ENCODE assay signal across 8 cellular contexts in genomic region chr7:132430863-132431822, GRCh38.
A peak's percentile ranks its signal among the peaks of the same experiment; 100 is the strongest.
DNase-seq lines count a peak whose midpoint lies in the region; ATAC-seq and TF ChIP-seq lines count a peak whose summit lies in the region.

No MANE protein-coding gene starts in this region.

- WGBS in body of pancreas, 2 donors = 62 to 71% methylated on average over 13 of the region's 13 CpGs
- no CpG with 5 or more reads among the region's 13 CpGs for WGBS in trophoblast cell (ENCODE audit: extremely low coverage, insufficient coverage, insufficient read length)
- 69% methylated on average over 13 of the region's 13 CpGs for WGBS in esophagus muscularis mucosa

- no peaks in the 10 kb centered on the region for H3K36me3 ChIP-seq in body of pancreas (replicated peaks in 1 of 2; ENCODE audit: insufficient read depth in 1 of 2, low read depth in 2 of 2)
- no peaks in the 10 kb centered on the region for H3K36me3 ChIP-seq in trophoblast cell (ENCODE audit: control insufficient read depth in 1 of 2, insufficient read depth in 2 of 2, low read length in 2 of 2)
- H3K36me3 ChIP-seq in esophagus muscularis mucosa = no peaks in the 10 kb centered on the region

- H3K4me1 ChIP-seq in body of pancreas (no peaks in the 10 kb centered on the region), trophoblast cell (ENCODE audit: control insufficient read depth in 1 of 2, insufficient read depth in 2 of 2, low read length in 2 of 2) (no peaks in the 10 kb centered on the region), esophagus muscularis mucosa (peaks cover 5 to 19% (median 9%) of the 10 kb centered on the region in 4 donors)

- H3K9ac ChIP-seq in trophoblast cell (ENCODE audit: low read length) = no peak overlapping the region

- no peaks in the 10 kb centered on the region for H3K79me2 ChIP-seq in trophoblast cell (ENCODE audit: control insufficient read depth, insufficient read depth, low read length, poor library complexity)

- intact Hi-C loops in body of pancreas (cut with DNase I) = no loop called here
- intact Hi-C loops in esophagus muscularis mucosa (cut with DNase I) = no loop called here

- H2BK12ac ChIP-seq in trophoblast cell (ENCODE audit: low read length) = no peak overlapping the region

- no peak overlapping the region for H2BK5ac ChIP-seq in trophoblast cell (ENCODE audit: low read depth, low read length, poor library complexity)

- no peak overlapping the region for H2BK120ac ChIP-seq in trophoblast cell (ENCODE audit: insufficient read depth, low read length, poor library complexity)

- no peak overlapping the region for H4K12ac ChIP-seq in trophoblast cell (ENCODE audit: low read depth, low read length)

- H3K27ac ChIP-seq in RWPE1 (no peak overlapping the region), body of pancreas (no peak overlapping the region), trophoblast cell (ENCODE audit: low read depth, low read length) (no peak overlapping the region), esophagus muscularis mucosa (replicated peaks in 1 of 4) (no peak overlapping the region), coronary artery (peak overlapping the region in 1 of 2 donors; percentile 60)

- no peaks in the 10 kb centered on the region for H3K9me3 ChIP-seq in body of pancreas
- no peaks in the 10 kb centered on the region for H3K9me3 ChIP-seq in trophoblast cell (ENCODE audit: insufficient read depth, low read depth, low read length)
- no peaks in the 10 kb centered on the region for H3K9me3 ChIP-seq in esophagus muscularis mucosa

- no peak overlapping the region for H3K23ac ChIP-seq in trophoblast cell (ENCODE audit: low read length)

- no peak overlapping the region for H3K18ac ChIP-seq in trophoblast cell (ENCODE audit: low read length)

- DNase-seq in CMK (ENCODE audit: low read depth) (peak; percentile 86), RWPE1 (ENCODE audit: low spot score) (peak; percentile 78), body of pancreas (peak in 1 of 4 donors; percentile 43), trophoblast cell (peak; percentile 34 to 50), GM10248 (ENCODE audit: extremely low spot score) (no peak), esophagus muscularis mucosa (ENCODE audit: extremely low spot score) (no peak), coronary artery (ENCODE audit: low spot score) (no peak)

- no peak overlapping the region for H3K4ac ChIP-seq in trophoblast cell (ENCODE audit: low read depth, low read length)

- POLR2A ChIA-PET in RWPE1 (lab: Yijun Ruan, JAX; ENCODE audit: low non-redundant PET) = no interaction called here
- POLR2A ChIA-PET in GM10248 (lab: Yijun Ruan, JAX) = no interaction called here

- no peak for TF ChIP-seq EP300 in esophagus muscularis mucosa (IDR thresholded peaks at IDR 0.05)

- H3K4me2 ChIP-seq in trophoblast cell (ENCODE audit: low read length) = no peak overlapping the region

- H3K27me3 ChIP-seq in body of pancreas (no peaks in the 10 kb centered on the region), trophoblast cell (ENCODE audit: insufficient read depth, low read length) (no peaks in the 10 kb centered on the region), esophagus muscularis mucosa (no peaks in the 10 kb centered on the region)

- peak; percentile 21 for ATAC-seq in body of pancreas
- ATAC-seq in HG02852 (IDR thresholded peaks at IDR 0.05; ENCODE audit: unreplicated experiment) = no peak

- no peak for TF ChIP-seq POLR2A in body of pancreas (IDR thresholded peaks at IDR 0.05)
- TF ChIP-seq POLR2A in esophagus muscularis mucosa (IDR thresholded peaks at IDR 0.05; ENCODE audit: low read depth) = no peak

- H4K91ac ChIP-seq in trophoblast cell (ENCODE audit: low read depth, low read length) = no peak overlapping the region

- H3K14ac ChIP-seq in trophoblast cell (ENCODE audit: low read length) = no peak overlapping the region

- no peak overlapping the region for H2AFZ ChIP-seq in trophoblast cell (ENCODE audit: insufficient read depth, low read length, poor library complexity)

- TF ChIP-seq CTCF in RWPE1 (conservative IDR thresholded peaks at IDR 0.05; ENCODE audit: low read depth) = no peak
- TF ChIP-seq CTCF in body of pancreas (IDR thresholded peaks at IDR 0.05) = no peak
- TF ChIP-seq CTCF in GM10248 (IDR thresholded peaks at IDR 0.05; ENCODE audit: control extremely low read depth, extremely low read depth, low read depth, missing control alignments) = no peak
- no peak for TF ChIP-seq CTCF in esophagus muscularis mucosa (IDR thresholded peaks at IDR 0.05)
- TF ChIP-seq CTCF in coronary artery (IDR thresholded peaks at IDR 0.05) = no peak

- H4K8ac ChIP-seq in trophoblast cell (ENCODE audit: low read depth, low read length) = no peak overlapping the region

- CTCF ChIA-PET in RWPE1 (lab: Yijun Ruan, JAX) (interaction anchor here (0.8 kb wide), 1 partner anchor 150 kb away, joined by 3 read pairs; no protein-coding TSS in a partner anchor), GM10248 (lab: Yijun Ruan, JAX) (no interaction called here)

- no peak overlapping the region for H3K4me3 ChIP-seq in body of pancreas
- H3K4me3 ChIP-seq in trophoblast cell (ENCODE audit: low read depth, low read length) = no peak overlapping the region
- H3K4me3 ChIP-seq in esophagus muscularis mucosa = no peak overlapping the region
- no peak overlapping the region for H3K4me3 ChIP-seq in coronary artery

- H3K79me1 ChIP-seq in trophoblast cell (ENCODE audit: low read length) = no peaks in the 10 kb centered on the region

- H2AK5ac ChIP-seq in trophoblast cell (ENCODE audit: low read length) = no peak overlapping the region

Comparison
In these comparisons a context has a peak if more than half of its experiments do, and no peak if none do; other contexts are left out.
1. DNase-seq: peak in CMK (single experiment), RWPE1 (single experiment) and trophoblast cell (2 of 2); none in GM10248 (single experiment), esophagus muscularis mucosa (single experiment) and coronary artery (single experiment).